ENCODE assay signal across 1 cellular context in the genomic region with DNA sequence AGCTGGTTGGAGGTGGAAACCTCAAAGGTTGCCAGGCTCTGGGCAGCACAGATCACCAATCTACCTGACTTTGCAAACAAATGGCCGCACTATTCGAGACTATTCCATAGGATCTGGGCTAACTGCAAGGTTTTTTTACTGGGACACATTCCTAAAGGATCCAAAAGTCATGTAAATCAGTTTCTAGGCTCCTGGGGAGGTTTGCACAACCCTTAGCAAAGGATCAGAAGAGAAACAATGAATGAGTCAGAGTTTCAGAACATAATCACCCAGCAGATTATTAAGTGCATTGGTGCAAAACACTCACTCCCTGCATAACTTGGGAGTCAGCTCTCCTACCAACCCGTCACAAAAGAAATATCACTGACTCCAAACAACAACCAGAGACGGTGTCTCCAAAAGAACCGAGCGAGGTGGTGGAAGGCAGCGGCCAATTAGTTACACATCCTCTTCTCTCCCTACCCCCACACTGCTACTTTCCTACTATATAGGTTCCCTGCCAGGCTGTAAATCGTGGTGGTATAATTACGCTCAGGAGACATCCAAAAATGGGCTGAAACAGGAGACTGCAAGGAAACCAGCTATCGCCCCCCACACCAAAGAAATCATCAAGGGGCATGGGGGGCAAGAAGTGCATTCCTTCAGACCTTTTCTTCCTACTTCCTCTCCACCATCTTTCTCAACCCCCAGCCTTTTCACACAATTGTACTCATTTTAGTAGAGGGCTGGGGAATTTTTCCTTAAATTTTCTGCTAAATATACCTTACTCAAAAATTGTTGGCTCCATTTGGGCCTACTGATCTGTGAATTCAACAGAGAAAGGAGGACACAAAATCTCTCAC.
A peak's percentile ranks its signal among the peaks of the same experiment; 100 is the strongest.
TF ChIP-seq lines count a peak whose summit lies in the region.

No MANE protein-coding gene starts in this region.

TF ChIP-seq in HepG2, 621 proteins besides CTCF, POLR2A, EP300 and RAD21 (continued from another document and continues in another):
- TF ChIP-seq, protein P1, sequence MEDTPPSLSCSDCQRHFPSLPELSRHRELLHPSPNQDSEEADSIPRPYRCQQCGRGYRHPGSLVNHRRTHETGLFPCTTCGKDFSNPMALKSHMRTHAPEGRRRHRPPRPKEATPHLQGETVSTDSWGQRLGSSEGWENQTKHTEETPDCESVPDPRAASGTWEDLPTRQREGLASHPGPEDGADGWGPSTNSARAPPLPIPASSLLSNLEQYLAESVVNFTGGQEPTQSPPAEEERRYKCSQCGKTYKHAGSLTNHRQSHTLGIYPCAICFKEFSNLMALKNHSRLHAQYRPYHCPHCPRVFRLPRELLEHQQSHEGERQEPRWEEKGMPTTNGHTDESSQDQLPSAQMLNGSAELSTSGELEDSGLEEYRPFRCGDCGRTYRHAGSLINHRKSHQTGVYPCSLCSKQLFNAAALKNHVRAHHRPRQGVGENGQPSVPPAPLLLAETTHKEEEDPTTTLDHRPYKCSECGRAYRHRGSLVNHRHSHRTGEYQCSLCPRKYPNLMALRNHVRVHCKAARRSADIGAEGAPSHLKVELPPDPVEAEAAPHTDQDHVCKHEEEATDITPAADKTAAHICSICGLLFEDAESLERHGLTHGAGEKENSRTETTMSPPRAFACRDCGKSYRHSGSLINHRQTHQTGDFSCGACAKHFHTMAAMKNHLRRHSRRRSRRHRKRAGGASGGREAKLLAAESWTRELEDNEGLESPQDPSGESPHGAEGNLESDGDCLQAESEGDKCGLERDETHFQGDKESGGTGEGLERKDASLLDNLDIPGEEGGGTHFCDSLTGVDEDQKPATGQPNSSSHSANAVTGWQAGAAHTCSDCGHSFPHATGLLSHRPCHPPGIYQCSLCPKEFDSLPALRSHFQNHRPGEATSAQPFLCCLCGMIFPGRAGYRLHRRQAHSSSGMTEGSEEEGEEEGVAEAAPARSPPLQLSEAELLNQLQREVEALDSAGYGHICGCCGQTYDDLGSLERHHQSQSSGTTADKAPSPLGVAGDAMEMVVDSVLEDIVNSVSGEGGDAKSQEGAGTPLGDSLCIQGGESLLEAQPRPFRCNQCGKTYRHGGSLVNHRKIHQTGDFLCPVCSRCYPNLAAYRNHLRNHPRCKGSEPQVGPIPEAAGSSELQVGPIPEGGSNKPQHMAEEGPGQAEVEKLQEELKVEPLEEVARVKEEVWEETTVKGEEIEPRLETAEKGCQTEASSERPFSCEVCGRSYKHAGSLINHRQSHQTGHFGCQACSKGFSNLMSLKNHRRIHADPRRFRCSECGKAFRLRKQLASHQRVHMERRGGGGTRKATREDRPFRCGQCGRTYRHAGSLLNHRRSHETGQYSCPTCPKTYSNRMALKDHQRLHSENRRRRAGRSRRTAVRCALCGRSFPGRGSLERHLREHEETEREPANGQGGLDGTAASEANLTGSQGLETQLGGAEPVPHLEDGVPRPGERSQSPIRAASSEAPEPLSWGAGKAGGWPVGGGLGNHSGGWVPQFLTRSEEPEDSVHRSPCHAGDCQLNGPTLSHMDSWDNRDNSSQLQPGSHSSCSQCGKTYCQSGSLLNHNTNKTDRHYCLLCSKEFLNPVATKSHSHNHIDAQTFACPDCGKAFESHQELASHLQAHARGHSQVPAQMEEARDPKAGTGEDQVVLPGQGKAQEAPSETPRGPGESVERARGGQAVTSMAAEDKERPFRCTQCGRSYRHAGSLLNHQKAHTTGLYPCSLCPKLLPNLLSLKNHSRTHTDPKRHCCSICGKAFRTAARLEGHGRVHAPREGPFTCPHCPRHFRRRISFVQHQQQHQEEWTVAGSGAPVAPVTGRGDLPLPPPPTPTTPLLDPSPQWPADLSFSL (CRISPR knock-in tag; IDR thresholded peaks at IDR 0.05), result 0 out of 2 replicates have a peak, but pooled peaks have one; percentile 33
- TF ChIP-seq MAZ (IDR thresholded peaks at IDR 0.05; ENCODE audit: borderline replicate concordance, low read depth, low read length) (no peak), MAZ (CRISPR knock-in tag; IDR thresholded peaks at IDR 0.05; ENCODE audit: low read depth) (peak; percentile 40; the same call in 1 of the 2 replicates), ZNF776 (CRISPR knock-in tag; IDR thresholded peaks at IDR 0.05) (no peak), RFXANK (CRISPR knock-in tag; IDR thresholded peaks at IDR 0.05) (no peak), TSC22D2 (CRISPR knock-in tag; IDR thresholded peaks at IDR 0.05; ENCODE audit: borderline replicate concordance) (no peak), GFI1 (CRISPR knock-in tag; IDR thresholded peaks at IDR 0.05; ENCODE audit: borderline replicate concordance) (no peak), ONECUT2 (CRISPR knock-in tag; IDR thresholded peaks at IDR 0.05) (no peak), FOXC1 (CRISPR knock-in tag; IDR thresholded peaks at IDR 0.05; ENCODE audit: borderline replicate concordance) (no peak), ZNF501 (CRISPR knock-in tag; IDR thresholded peaks at IDR 0.05) (no peak), NFATC3 (CRISPR knock-in tag; IDR thresholded peaks at IDR 0.05) (no peak), CBX1 (IDR thresholded peaks at IDR 0.05; ENCODE audit: low read depth) (no peak), SMAD1 (CRISPR knock-in tag; IDR thresholded peaks at IDR 0.05; ENCODE audit: borderline replicate concordance, low read depth) (no peak), SOX6 (IDR thresholded peaks at IDR 0.05) (no peak), SOX6 (CRISPR knock-in tag; IDR thresholded peaks at IDR 0.05) (peak; percentile 41; the same call in 1 of the 2 replicates), ZNF337 (CRISPR knock-in tag; IDR thresholded peaks at IDR 0.05; ENCODE audit: borderline replicate concordance, low read depth) (0 out of 2 replicates have a peak, but pooled peaks have one; percentile 29), HDAC2 (CRISPR knock-in tag; IDR thresholded peaks at IDR 0.05) (no peak), MTA3 (CRISPR knock-in tag; IDR thresholded peaks at IDR 0.05) (no peak), ZNF839 (CRISPR knock-in tag; IDR thresholded peaks at IDR 0.05; ENCODE audit: borderline replicate concordance) (no peak), AKAP8 (CRISPR knock-in tag; IDR thresholded peaks at IDR 0.05) (0 out of 2 replicates have a peak, but pooled peaks have one; percentile 57), KDM3A (CRISPR knock-in tag; IDR thresholded peaks at IDR 0.05; ENCODE audit: low read depth) (no peak), TCF12 (IDR thresholded peaks at IDR 0.05) (no peak), TCF12 (CRISPR knock-in tag; IDR thresholded peaks at IDR 0.05) (no peak), IRX3 (CRISPR knock-in tag; IDR thresholded peaks at IDR 0.05; ENCODE audit: borderline replicate concordance, low read depth) (no peak), ASH2L (IDR thresholded peaks at IDR 0.05; ENCODE audit: insufficient read length, low read depth, low read length) (peak; percentile 68), FOSL2 (CRISPR knock-in tag; IDR thresholded peaks at IDR 0.05) (peak; percentile 56), HCFC1 (IDR thresholded peaks at IDR 0.05; ENCODE audit: low read depth, low read length) (no peak), ZNF546 (CRISPR knock-in tag; conservative IDR thresholded peaks at IDR 0.05) (no peak), ZNF564 (CRISPR knock-in tag; IDR thresholded peaks at IDR 0.05) (0 out of 2 replicates have a peak, but pooled peaks have one; percentile 29), ZNF510 (CRISPR knock-in tag; IDR thresholded peaks at IDR 0.05; ENCODE audit: low read depth) (0 out of 2 replicates have a peak, but pooled peaks have one; percentile 27), SIX4 (CRISPR knock-in tag; IDR thresholded peaks at IDR 0.05) (no peak), ZNF605 (CRISPR knock-in tag; IDR thresholded peaks at IDR 0.05) (peak; percentile 83), CENPX (CRISPR knock-in tag; IDR thresholded peaks at IDR 0.05) (no peak)
- TF ChIP-seq, protein P2, sequence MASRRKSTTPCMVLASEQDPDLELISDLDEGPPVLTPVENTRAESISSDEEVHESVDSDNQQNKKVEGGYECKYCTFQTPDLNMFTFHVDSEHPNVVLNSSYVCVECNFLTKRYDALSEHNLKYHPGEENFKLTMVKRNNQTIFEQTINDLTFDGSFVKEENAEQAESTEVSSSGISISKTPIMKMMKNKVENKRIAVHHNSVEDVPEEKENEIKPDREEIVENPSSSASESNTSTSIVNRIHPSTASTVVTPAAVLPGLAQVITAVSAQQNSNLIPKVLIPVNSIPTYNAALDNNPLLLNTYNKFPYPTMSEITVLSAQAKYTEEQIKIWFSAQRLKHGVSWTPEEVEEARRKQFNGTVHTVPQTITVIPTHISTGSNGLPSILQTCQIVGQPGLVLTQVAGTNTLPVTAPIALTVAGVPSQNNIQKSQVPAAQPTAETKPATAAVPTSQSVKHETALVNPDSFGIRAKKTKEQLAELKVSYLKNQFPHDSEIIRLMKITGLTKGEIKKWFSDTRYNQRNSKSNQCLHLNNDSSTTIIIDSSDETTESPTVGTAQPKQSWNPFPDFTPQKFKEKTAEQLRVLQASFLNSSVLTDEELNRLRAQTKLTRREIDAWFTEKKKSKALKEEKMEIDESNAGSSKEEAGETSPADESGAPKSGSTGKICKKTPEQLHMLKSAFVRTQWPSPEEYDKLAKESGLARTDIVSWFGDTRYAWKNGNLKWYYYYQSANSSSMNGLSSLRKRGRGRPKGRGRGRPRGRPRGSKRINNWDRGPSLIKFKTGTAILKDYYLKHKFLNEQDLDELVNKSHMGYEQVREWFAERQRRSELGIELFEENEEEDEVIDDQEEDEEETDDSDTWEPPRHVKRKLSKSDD (CRISPR knock-in tag; IDR thresholded peaks at IDR 0.05; ENCODE audit: low read depth), result no peak
- TF ChIP-seq, protein P3, sequence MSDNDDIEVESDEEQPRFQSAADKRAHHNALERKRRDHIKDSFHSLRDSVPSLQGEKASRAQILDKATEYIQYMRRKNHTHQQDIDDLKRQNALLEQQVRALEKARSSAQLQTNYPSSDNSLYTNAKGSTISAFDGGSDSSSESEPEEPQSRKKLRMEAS (IDR thresholded peaks at IDR 0.05), result no peak
- TF ChIP-seq, protein P4, sequence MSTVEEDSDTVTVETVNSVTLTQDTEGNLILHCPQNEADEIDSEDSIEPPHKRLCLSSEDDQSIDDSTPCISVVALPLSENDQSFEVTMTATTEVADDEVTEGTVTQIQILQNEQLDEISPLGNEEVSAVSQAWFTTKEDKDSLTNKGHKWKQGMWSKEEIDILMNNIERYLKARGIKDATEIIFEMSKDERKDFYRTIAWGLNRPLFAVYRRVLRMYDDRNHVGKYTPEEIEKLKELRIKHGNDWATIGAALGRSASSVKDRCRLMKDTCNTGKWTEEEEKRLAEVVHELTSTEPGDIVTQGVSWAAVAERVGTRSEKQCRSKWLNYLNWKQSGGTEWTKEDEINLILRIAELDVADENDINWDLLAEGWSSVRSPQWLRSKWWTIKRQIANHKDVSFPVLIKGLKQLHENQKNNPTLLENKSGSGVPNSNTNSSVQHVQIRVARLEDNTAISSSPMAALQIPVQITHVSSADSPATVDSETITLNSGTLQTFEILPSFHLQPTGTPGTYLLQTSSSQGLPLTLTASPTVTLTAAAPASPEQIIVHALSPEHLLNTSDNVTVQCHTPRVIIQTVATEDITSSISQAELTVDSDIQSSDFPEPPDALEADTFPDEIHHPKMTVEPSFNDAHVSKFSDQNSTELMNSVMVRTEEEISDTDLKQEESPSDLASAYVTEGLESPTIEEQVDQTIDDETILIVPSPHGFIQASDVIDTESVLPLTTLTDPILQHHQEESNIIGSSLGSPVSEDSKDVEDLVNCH (CRISPR knock-in tag; IDR thresholded peaks at IDR 0.05), result no peak
- TF ChIP-seq, protein P5, sequence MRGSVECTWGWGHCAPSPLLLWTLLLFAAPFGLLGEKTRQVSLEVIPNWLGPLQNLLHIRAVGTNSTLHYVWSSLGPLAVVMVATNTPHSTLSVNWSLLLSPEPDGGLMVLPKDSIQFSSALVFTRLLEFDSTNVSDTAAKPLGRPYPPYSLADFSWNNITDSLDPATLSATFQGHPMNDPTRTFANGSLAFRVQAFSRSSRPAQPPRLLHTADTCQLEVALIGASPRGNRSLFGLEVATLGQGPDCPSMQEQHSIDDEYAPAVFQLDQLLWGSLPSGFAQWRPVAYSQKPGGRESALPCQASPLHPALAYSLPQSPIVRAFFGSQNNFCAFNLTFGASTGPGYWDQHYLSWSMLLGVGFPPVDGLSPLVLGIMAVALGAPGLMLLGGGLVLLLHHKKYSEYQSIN (CRISPR knock-in tag; IDR thresholded peaks at IDR 0.05; ENCODE audit: borderline replicate concordance), result no peak
- TF ChIP-seq, protein P6, sequence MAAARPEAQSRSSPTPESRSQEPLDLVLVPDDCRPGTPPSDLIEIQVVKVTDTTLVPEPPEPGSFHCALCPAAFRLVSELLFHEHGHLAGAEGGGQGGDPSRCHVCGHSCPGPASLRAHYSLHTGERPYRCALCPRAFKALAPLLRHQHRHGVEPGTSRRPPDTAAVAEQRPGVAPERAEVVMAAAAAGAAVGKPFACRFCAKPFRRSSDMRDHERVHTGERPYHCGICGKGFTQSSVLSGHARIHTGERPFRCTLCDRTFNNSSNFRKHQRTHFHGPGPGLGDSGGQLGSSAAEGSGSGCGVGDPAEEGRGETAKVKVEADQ (CRISPR knock-in tag; IDR thresholded peaks at IDR 0.05; ENCODE audit: borderline replicate concordance), result 0 out of 2 replicates have a peak, but pooled peaks have one; percentile 22
- TF ChIP-seq, protein P7, sequence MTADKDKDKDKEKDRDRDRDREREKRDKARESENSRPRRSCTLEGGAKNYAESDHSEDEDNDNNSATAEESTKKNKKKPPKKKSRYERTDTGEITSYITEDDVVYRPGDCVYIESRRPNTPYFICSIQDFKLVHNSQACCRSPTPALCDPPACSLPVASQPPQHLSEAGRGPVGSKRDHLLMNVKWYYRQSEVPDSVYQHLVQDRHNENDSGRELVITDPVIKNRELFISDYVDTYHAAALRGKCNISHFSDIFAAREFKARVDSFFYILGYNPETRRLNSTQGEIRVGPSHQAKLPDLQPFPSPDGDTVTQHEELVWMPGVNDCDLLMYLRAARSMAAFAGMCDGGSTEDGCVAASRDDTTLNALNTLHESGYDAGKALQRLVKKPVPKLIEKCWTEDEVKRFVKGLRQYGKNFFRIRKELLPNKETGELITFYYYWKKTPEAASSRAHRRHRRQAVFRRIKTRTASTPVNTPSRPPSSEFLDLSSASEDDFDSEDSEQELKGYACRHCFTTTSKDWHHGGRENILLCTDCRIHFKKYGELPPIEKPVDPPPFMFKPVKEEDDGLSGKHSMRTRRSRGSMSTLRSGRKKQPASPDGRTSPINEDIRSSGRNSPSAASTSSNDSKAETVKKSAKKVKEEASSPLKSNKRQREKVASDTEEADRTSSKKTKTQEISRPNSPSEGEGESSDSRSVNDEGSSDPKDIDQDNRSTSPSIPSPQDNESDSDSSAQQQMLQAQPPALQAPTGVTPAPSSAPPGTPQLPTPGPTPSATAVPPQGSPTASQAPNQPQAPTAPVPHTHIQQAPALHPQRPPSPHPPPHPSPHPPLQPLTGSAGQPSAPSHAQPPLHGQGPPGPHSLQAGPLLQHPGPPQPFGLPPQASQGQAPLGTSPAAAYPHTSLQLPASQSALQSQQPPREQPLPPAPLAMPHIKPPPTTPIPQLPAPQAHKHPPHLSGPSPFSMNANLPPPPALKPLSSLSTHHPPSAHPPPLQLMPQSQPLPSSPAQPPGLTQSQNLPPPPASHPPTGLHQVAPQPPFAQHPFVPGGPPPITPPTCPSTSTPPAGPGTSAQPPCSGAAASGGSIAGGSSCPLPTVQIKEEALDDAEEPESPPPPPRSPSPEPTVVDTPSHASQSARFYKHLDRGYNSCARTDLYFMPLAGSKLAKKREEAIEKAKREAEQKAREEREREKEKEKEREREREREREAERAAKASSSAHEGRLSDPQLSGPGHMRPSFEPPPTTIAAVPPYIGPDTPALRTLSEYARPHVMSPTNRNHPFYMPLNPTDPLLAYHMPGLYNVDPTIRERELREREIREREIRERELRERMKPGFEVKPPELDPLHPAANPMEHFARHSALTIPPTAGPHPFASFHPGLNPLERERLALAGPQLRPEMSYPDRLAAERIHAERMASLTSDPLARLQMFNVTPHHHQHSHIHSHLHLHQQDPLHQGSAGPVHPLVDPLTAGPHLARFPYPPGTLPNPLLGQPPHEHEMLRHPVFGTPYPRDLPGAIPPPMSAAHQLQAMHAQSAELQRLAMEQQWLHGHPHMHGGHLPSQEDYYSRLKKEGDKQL (CRISPR knock-in tag; IDR thresholded peaks at IDR 0.05; ENCODE audit: low read depth), result no peak
